ENCODE assay signal across 12 cellular contexts in genomic region chr10:28087675-28088351, GRCh38.
DNase-seq lines count a peak whose midpoint lies in the region; ATAC-seq, FAIRE-seq and TF ChIP-seq lines count a peak whose summit lies in the region.
"Had no signal": no experiment of that assay in that cellular context is flagged by ENCODE, and none has a peak within 500 bp of the region (broad histone marks: within the 10 kb centered on the region; RNA-seq: fewer than 3 reads in every experiment).

No MANE protein-coding gene starts in this region.

- H3K27me3 Mint-ChIP-seq in activated naive CD4-positive, alpha-beta T cell treated with anti-CD3 and anti-CD28 coated beads, Interleukin-2, amount 10 ng/mL, durations not matched to agents 7 days and 5 days = no peaks in the 10 kb centered on the region
- peaks cover 2% of the 10 kb centered on the region for H3K27me3 Mint-ChIP-seq in endodermal cell (ENCODE audit: insufficient read depth)
- H3K27me3 Mint-ChIP-seq in stimulated activated naive CD8-positive, alpha-beta T cell treated with anti-CD3 and anti-CD28 coated beads, Interleukin-15, Interleukin-2, amounts not matched to agents 100 ng/mL and 50 ng/mL, for 24 hours = no peaks in the 10 kb centered on the region
- H3K27me3 Mint-ChIP-seq in CD8-positive, alpha-beta T cell (ENCODE audit: low read depth) = no peaks in the 10 kb centered on the region
- H3K27me3 Mint-ChIP-seq in effector memory CD8-positive, alpha-beta T cell = no peaks in the 10 kb centered on the region
- H3K27me3 Mint-ChIP-seq: T-cell had no signal

- peak overlapping the region; percentile 8 for H3K27ac Mint-ChIP-seq in activated naive CD4-positive, alpha-beta T cell treated with anti-CD3 and anti-CD28 coated beads, Interleukin-2, amount 10 ng/mL, durations not matched to agents 7 days and 5 days
- H3K27ac Mint-ChIP-seq in endodermal cell = peak overlapping the region; percentile 30
- H3K27ac Mint-ChIP-seq in stimulated activated naive CD8-positive, alpha-beta T cell treated with anti-CD3 and anti-CD28 coated beads, Interleukin-15, Interleukin-2, amounts not matched to agents 100 ng/mL and 50 ng/mL, for 24 hours = peak overlapping the region; percentile 92
- H3K27ac Mint-ChIP-seq in CD8-positive, alpha-beta T cell = no peak overlapping the region
- no peak overlapping the region for H3K27ac Mint-ChIP-seq in effector memory CD8-positive, alpha-beta T cell
- H3K27ac Mint-ChIP-seq: T-cell had no signal

- no peaks in the 10 kb centered on the region for H3K27me3 ChIP-seq in endodermal cell (ENCODE audit: control insufficient read depth, insufficient read depth, low read length, poor library complexity, severe bottlenecking)
- no peaks in the 10 kb centered on the region for H3K27me3 ChIP-seq in CD8-positive, alpha-beta T cell (ENCODE audit: insufficient read depth, low read length)

- H3K9me3 Mint-ChIP-seq in activated naive CD4-positive, alpha-beta T cell treated with anti-CD3 and anti-CD28 coated beads, Interleukin-2, amount 10 ng/mL, durations not matched to agents 7 days and 5 days = peaks cover 2% of the 10 kb centered on the region
- peaks cover 4% of the 10 kb centered on the region for H3K9me3 Mint-ChIP-seq in endodermal cell
- peaks cover 11% of the 10 kb centered on the region for H3K9me3 Mint-ChIP-seq in stimulated activated naive CD8-positive, alpha-beta T cell treated with anti-CD3 and anti-CD28 coated beads, Interleukin-15, Interleukin-2, amounts not matched to agents 100 ng/mL and 50 ng/mL, for 24 hours
- H3K9me3 Mint-ChIP-seq in CD8-positive, alpha-beta T cell = no peaks in the 10 kb centered on the region
- no peaks in the 10 kb centered on the region for H3K9me3 Mint-ChIP-seq in effector memory CD8-positive, alpha-beta T cell

- H3K9ac ChIP-seq in endodermal cell (ENCODE audit: extremely low read depth, low read length, poor library complexity, severe bottlenecking) = no peak overlapping the region

- peaks cover 41% of the 10 kb centered on the region for H3K36me3 Mint-ChIP-seq in activated naive CD4-positive, alpha-beta T cell treated with anti-CD3 and anti-CD28 coated beads, Interleukin-2, amount 10 ng/mL, durations not matched to agents 7 days and 5 days
- H3K36me3 Mint-ChIP-seq in endodermal cell (ENCODE audit: low read depth) = no peaks in the 10 kb centered on the region
- peaks cover 48% of the 10 kb centered on the region for H3K36me3 Mint-ChIP-seq in stimulated activated naive CD8-positive, alpha-beta T cell treated with anti-CD3 and anti-CD28 coated beads, Interleukin-15, Interleukin-2, amounts not matched to agents 100 ng/mL and 50 ng/mL, for 24 hours (ENCODE audit: low read depth)
- H3K36me3 Mint-ChIP-seq in CD8-positive, alpha-beta T cell = peaks cover 83% of the 10 kb centered on the region
- peaks cover 16% of the 10 kb centered on the region for H3K36me3 Mint-ChIP-seq in effector memory CD8-positive, alpha-beta T cell (ENCODE audit: insufficient read depth)

- WGBS in endodermal cell (ENCODE audit: insufficient coverage in 1 of 2, insufficient read length in 1 of 2), 2 experiments = 89% methylated on average over 2 of the region's 2 CpGs; no CpG with 5 or more reads in 1 of the 2 experiments

- FAIRE-seq in RCC 7860 (lab: Jason Lieb, UNC) = no peak
- FAIRE-seq: endometrium had no signal

- no peak overlapping the region for H3K4me3 Mint-ChIP-seq in activated naive CD4-positive, alpha-beta T cell treated with anti-CD3 and anti-CD28 coated beads, Interleukin-2, amount 10 ng/mL, durations not matched to agents 7 days and 5 days
- H3K4me3 Mint-ChIP-seq in endodermal cell = no peak overlapping the region
- H3K4me3 Mint-ChIP-seq in stimulated activated naive CD8-positive, alpha-beta T cell treated with anti-CD3 and anti-CD28 coated beads, Interleukin-15, Interleukin-2, amounts not matched to agents 100 ng/mL and 50 ng/mL, for 24 hours = no peak overlapping the region
- H3K4me3 Mint-ChIP-seq in CD8-positive, alpha-beta T cell = no peak overlapping the region
- H3K4me3 Mint-ChIP-seq in effector memory CD8-positive, alpha-beta T cell = no peak overlapping the region
- H3K4me3 Mint-ChIP-seq: T-cell had no signal

- no peaks in the 10 kb centered on the region for H3K36me3 ChIP-seq in endodermal cell (ENCODE audit: control insufficient read depth, insufficient read depth, low read length)
- H3K36me3 ChIP-seq in CD8-positive, alpha-beta T cell (ENCODE audit: insufficient read depth, low read length) = peaks cover 10% of the 10 kb centered on the region

- no peak for ATAC-seq in CD8-positive, alpha-beta T cell
- no peak for ATAC-seq in GM18498 (IDR thresholded peaks at IDR 0.05; ENCODE audit: unreplicated experiment)
- no peak for ATAC-seq in effector memory CD8-positive, alpha-beta T cell (replicated peaks)
- ATAC-seq: T-cell had no signal

- no peak for DNase-seq in activated naive CD4-positive, alpha-beta T cell treated with anti-CD3 and anti-CD28 coated beads, Interleukin-2, amount 10 ng/mL, durations not matched to agents 7 days and 5 days
- DNase-seq in activated naive CD4-positive, alpha-beta T cell (lab: John Stamatoyannopoulos, UW) = no peak
- DNase-seq in RCC 7860 (ENCODE audit: low spot score) (peak; percentile 30), endodermal cell (no peak)
- no peak for DNase-seq in CD8-positive, alpha-beta T cell
- DNase-seq in effector memory CD8-positive, alpha-beta T cell = no peak
- DNase-seq: C1 segment of cervical spinal cord, NCI-H2107, T-cell had no signal

- intact Hi-C loops in CD8-positive, alpha-beta T cell (cut with DNase I, micrococcal nuclease) = no loop called here

- H3K4me1 Mint-ChIP-seq in activated naive CD4-positive, alpha-beta T cell treated with anti-CD3 and anti-CD28 coated beads, Interleukin-2, amount 10 ng/mL, durations not matched to agents 7 days and 5 days = peaks cover 9% of the 10 kb centered on the region
- no peaks in the 10 kb centered on the region for H3K4me1 Mint-ChIP-seq in endodermal cell
- H3K4me1 Mint-ChIP-seq in stimulated activated naive CD8-positive, alpha-beta T cell treated with anti-CD3 and anti-CD28 coated beads, Interleukin-15, Interleukin-2, amounts not matched to agents 100 ng/mL and 50 ng/mL, for 24 hours (ENCODE audit: low read depth) = peaks cover 16% of the 10 kb centered on the region
- H3K4me1 Mint-ChIP-seq in CD8-positive, alpha-beta T cell (ENCODE audit: low read depth) = no peaks in the 10 kb centered on the region
- H3K4me1 Mint-ChIP-seq in effector memory CD8-positive, alpha-beta T cell (ENCODE audit: low read depth in 2 of 2) = no peaks in the 10 kb centered on the region
- H3K4me1 Mint-ChIP-seq: T-cell had no signal

- no peaks in the 10 kb centered on the region for H3K4me1 ChIP-seq in endodermal cell (ENCODE audit: control insufficient read depth, insufficient read depth, low read length)
- H3K4me1 ChIP-seq in CD8-positive, alpha-beta T cell (ENCODE audit: insufficient read depth, low read length) = no peaks in the 10 kb centered on the region

- H3K9me3 ChIP-seq in endodermal cell (ENCODE audit: control insufficient read depth, low read length) = no peaks in the 10 kb centered on the region
- H3K9me3 ChIP-seq in CD8-positive, alpha-beta T cell (ENCODE audit: low read length) = no peaks in the 10 kb centered on the region

- no peak overlapping the region for H3K27ac ChIP-seq in endodermal cell (ENCODE audit: low read depth, low read length)
- H3K27ac ChIP-seq in CD8-positive, alpha-beta T cell (ENCODE audit: low read depth, low read length) = no peak overlapping the region

- TF ChIP-seq CTCF in endodermal cell (conservative IDR thresholded peaks at IDR 0.05) = no peak
- TF ChIP-seq CTCF in CD8-positive, alpha-beta T cell (IDR thresholded peaks at IDR 0.05) = no peak

- no peak overlapping the region for H3K4me3 ChIP-seq in endodermal cell (ENCODE audit: low read length)
- no peak overlapping the region for H3K4me3 ChIP-seq in CD8-positive, alpha-beta T cell (ENCODE audit: low read depth, low read length)

- CTCF ChIA-PET in activated naive CD4-positive, alpha-beta T cell treated with anti-CD3 and anti-CD28 coated beads, Interleukin-2, amount 10 ng/mL, durations not matched to agents 7 days and 5 days (lab: Charles Lee) = no interaction called here
- CTCF ChIA-PET in CD8-positive, alpha-beta T cell (lab: Charles Lee) = no interaction called here

- POLR2A ChIA-PET in CD8-positive, alpha-beta T cell (lab: Charles Lee) = no interaction called here

Comparison
In these comparisons a context has a peak if more than half of its experiments do, and no peak if none do; other contexts are left out.
1. H3K27ac Mint-ChIP-seq: peak in activated naive CD4-positive, alpha-beta T cell treated with anti-CD3 and anti-CD28 coated beads, Interleukin-2, amount 10 ng/mL, durations not matched to agents 7 days and 5 days (single experiment), endodermal cell (single experiment) and stimulated activated naive CD8-positive, alpha-beta T cell treated with anti-CD3 and anti-CD28 coated beads, Interleukin-15, Interleukin-2, amounts not matched to agents 100 ng/mL and 50 ng/mL, for 24 hours (single experiment); none in CD8-positive, alpha-beta T cell (single experiment) and effector memory CD8-positive, alpha-beta T cell (0 of 2).